Comparison of ENCODE assay signal across 24 cellular contexts in the genomic region with DNA sequence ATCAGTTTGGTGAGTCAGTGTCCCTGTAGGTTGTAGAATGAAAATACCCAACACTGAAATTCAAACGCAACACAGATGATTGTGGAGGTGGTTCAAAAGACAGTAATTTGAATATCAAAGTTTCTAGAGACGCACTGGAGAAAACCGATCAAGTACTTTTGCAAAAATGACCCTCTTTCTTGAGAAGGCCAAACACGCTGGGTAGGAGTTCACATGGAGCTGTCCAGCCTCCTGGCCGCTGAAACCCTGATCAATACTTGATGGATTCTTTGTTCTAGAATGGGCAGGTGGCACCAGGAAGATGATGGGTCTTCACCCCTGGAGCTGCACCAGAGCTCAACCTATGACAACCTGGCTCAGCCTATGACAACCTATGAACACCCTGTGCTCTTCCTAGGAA. TPM values are rescaled to one million over a fixed set of nuclear protein-coding genes. Genes with fewer than 3 reads are reported as not detected.
A peak's percentile ranks its signal among the peaks of the same experiment; 100 is the strongest.
DNase-seq lines count a peak whose midpoint lies in the region; ATAC-seq, FAIRE-seq and TF ChIP-seq lines count a peak whose summit lies in the region.
"Had no signal": no experiment of that assay in that cellular context is flagged by ENCODE, and none has a peak within 500 bp of the region (broad histone marks: within the 10 kb centered on the region; RNA-seq: fewer than 3 reads in every experiment).

No MANE protein-coding gene starts in this region.

- H3K9me3 Mint-ChIP-seq in activated CD4-positive, alpha-beta memory T cell treated with anti-CD3 and anti-CD28 coated beads for 36 hours, result peaks cover 6% of the 10 kb centered on the region
- peaks cover 0 to 12% (median 0%) of the 10 kb centered on the region in 11 donors for H3K9me3 Mint-ChIP-seq in naive thymus-derived CD4-positive, alpha-beta T cell
- peaks cover 9% of the 10 kb centered on the region for H3K9me3 Mint-ChIP-seq in HFFc6
- H3K9me3 Mint-ChIP-seq: CD8-positive, alpha-beta T cell had no signal

- BruUV-seq in HepG2 (replicated peaks; lab: Mats Ljungman, UMichigan), result no TSS peak

- no peaks in the 10 kb centered on the region for H3K79me2 ChIP-seq in HepG2 (ENCODE audit: insufficient read depth, low read length)

- FAIRE-seq in HepG2 (lab: Jason Lieb, UNC), result no peak
- FAIRE-seq: islet of Langerhans had no signal

- no peak overlapping the region for H3K4me2 ChIP-seq in HepG2 (ENCODE audit: low read depth, low read length)

- POLR2A ChIA-PET in HepG2 (lab: Yijun Ruan, JAX), result no interaction called here
- POLR2A ChIA-PET in activated CD4-positive, alpha-beta memory T cell treated with anti-CD3 and anti-CD28 coated beads for 36 hours (lab: Charles Lee), result no interaction called here
- POLR2A ChIA-PET in naive thymus-derived CD4-positive, alpha-beta T cell (lab: Charles Lee), result interaction anchor here (1.1 kb wide), 1 partner anchor 17 kb away, joined by 3 read pairs; no protein-coding TSS in a partner anchor

- H3K4me3 ChIP-seq in HepG2 (replicated peaks in 1 of 3; ENCODE audit: insufficient read depth in 1 of 3, low read depth in 2 of 3, low read length in 3 of 3) (no peak overlapping the region), right lobe of liver (no peak overlapping the region)
- H3K4me3 ChIP-seq in naive thymus-derived CD4-positive, alpha-beta T cell (ENCODE audit: low read length), result no peak overlapping the region
- H3K4me3 ChIP-seq: left ventricle myocardium inferior, tibial nerve had no signal

- no peak for DNase-seq in HepG2 (ENCODE audit: low spot score)
- DNase-seq in right lobe of liver, result no peak
- peak; percentile 38 for DNase-seq in activated CD4-positive, alpha-beta memory T cell treated with anti-CD3 and anti-CD28 coated beads for 36 hours
- DNase-seq in inferior parietal cortex (ENCODE audit: extremely low spot score), result peak; percentile 24
- no peak for DNase-seq in naive thymus-derived CD4-positive, alpha-beta T cell
- no peak for DNase-seq in NCI-H1105 treated with DMSO at 0.1 percent for 48 hours (lab: John Stamatoyannopoulos, UW)
- no peak for DNase-seq in HFFc6
- DNase-seq: BE2C; caudate nucleus; CD8-positive, alpha-beta T cell; cortex of kidney; effector memory CD4-positive, alpha-beta T cell; EL; erythroblast; H7; left ventricle myocardium inferior; NCI-H1694; RPMI8226; stimulated activated CD4-positive, alpha-beta T cell treated with anti-CD3 and anti-CD28 coated beads, Interleukin-4, amount 100 ng/mL, for 4 hours had no signal

- H3K9me3 ChIP-seq in HepG2 (ENCODE audit: low read length) (no peaks in the 10 kb centered on the region), right lobe of liver (no peaks in the 10 kb centered on the region)
- no peaks in the 10 kb centered on the region for H3K9me3 ChIP-seq in naive thymus-derived CD4-positive, alpha-beta T cell (ENCODE audit: control insufficient read depth in 2 of 3, low read length in 3 of 3)
- H3K9me3 ChIP-seq: BE2C had no signal

- CTCF ChIA-PET in HepG2 (lab: Yijun Ruan, JAX; ENCODE audit: low intra/inter-chr PET ratio, low total read pairs), result no interaction called here
- CTCF ChIA-PET in activated CD4-positive, alpha-beta memory T cell treated with anti-CD3 and anti-CD28 coated beads for 36 hours (lab: Charles Lee), result no interaction called here
- CTCF ChIA-PET in naive thymus-derived CD4-positive, alpha-beta T cell (lab: Charles Lee), result no interaction called here

- no peak for ATAC-seq in HepG2
- ATAC-seq in right lobe of liver, result no peak
- ATAC-seq in naive thymus-derived CD4-positive, alpha-beta T cell, result no peak
- no peak for ATAC-seq in HG03460 (IDR thresholded peaks at IDR 0.05; ENCODE audit: unreplicated experiment)
- ATAC-seq: activated CD4-positive, CD25-positive, alpha-beta regulatory T cell treated with anti-CD3 and anti-CD28 coated beads, Interleukin-2, amount 50 U/mL, for 24 hours; CD8-positive, alpha-beta T cell had no signal

- no peak for TF ChIP-seq POLR2A in HepG2 (IDR thresholded peaks at IDR 0.05; ENCODE audit: insufficient read depth in 1 of 2, low read depth in 2 of 2, low read length in 2 of 2)
- no peak for TF ChIP-seq POLR2A in right lobe of liver (IDR thresholded peaks at IDR 0.05)

- TF ChIP-seq RAD21 in HepG2 (CRISPR knock-in tag; IDR thresholded peaks at IDR 0.05), result no peak

- H3K4me1 Mint-ChIP-seq in activated CD4-positive, alpha-beta memory T cell treated with anti-CD3 and anti-CD28 coated beads for 36 hours (ENCODE audit: low read depth), result peaks cover 30% of the 10 kb centered on the region
- peaks cover 7 to 27% (median 19%) of the 10 kb centered on the region in 7 donors for H3K4me1 Mint-ChIP-seq in naive thymus-derived CD4-positive, alpha-beta T cell
- peaks cover 23% of the 10 kb centered on the region for H3K4me1 Mint-ChIP-seq in HFFc6 (ENCODE audit: low read depth)

- 41% methylated on average over 5 of the region's 5 CpGs for WGBS in HepG2 (ENCODE audit: low lambda C conversion rate)
- WGBS in right lobe of liver (ENCODE audit: insufficient coverage, low coverage, low lambda C conversion rate, missing lambda C conversion rate), result 64% methylated on average over 3 of the region's 5 CpGs

- H3K27me3 Mint-ChIP-seq in activated CD4-positive, alpha-beta memory T cell treated with anti-CD3 and anti-CD28 coated beads for 36 hours, result no peaks in the 10 kb centered on the region
- H3K27me3 Mint-ChIP-seq in naive thymus-derived CD4-positive, alpha-beta T cell, result no peaks in the 10 kb centered on the region
- peaks cover 15% of the 10 kb centered on the region for H3K27me3 Mint-ChIP-seq in HFFc6 (ENCODE audit: insufficient read depth)

- no peak overlapping the region for H3K27ac Mint-ChIP-seq in activated CD4-positive, alpha-beta memory T cell treated with anti-CD3 and anti-CD28 coated beads for 36 hours
- no peak overlapping the region for H3K27ac Mint-ChIP-seq in naive thymus-derived CD4-positive, alpha-beta T cell
- H3K27ac Mint-ChIP-seq in HFFc6, result no peak overlapping the region
- H3K27ac Mint-ChIP-seq: CD8-positive, alpha-beta T cell; T-helper 1 cell treated with Interleukin-12 subunit alpha and Interleukin-12 subunit beta and Interleukin-4 antibody, amounts not matched to agents 30 μg/mL and 1 μg/mL, for 36 hours had no signal

- in situ Hi-C loops in HepG2 (cut with HindIII; ENCODE audit: extremely low pct_ligation_motif_present, low pct_unique_long_range_greater_than_20kb), result no loop called here

- H2AFZ ChIP-seq in HepG2 (ENCODE audit: low read length), result no peak overlapping the region

- H3K36me3 Mint-ChIP-seq in activated CD4-positive, alpha-beta memory T cell treated with anti-CD3 and anti-CD28 coated beads for 36 hours, result no peaks in the 10 kb centered on the region
- peaks cover 0 to 14% (median 0%) of the 10 kb centered on the region in 5 donors for H3K36me3 Mint-ChIP-seq in naive thymus-derived CD4-positive, alpha-beta T cell
- peaks cover 8% of the 10 kb centered on the region; the same call in 1 of the 2 replicates for H3K36me3 Mint-ChIP-seq in HFFc6 (ENCODE audit: low read depth)
- H3K36me3 Mint-ChIP-seq: CD8-positive, alpha-beta T cell had no signal

- no peak overlapping the region for H3K4me3 Mint-ChIP-seq in activated CD4-positive, alpha-beta memory T cell treated with anti-CD3 and anti-CD28 coated beads for 36 hours
- H3K4me3 Mint-ChIP-seq in naive thymus-derived CD4-positive, alpha-beta T cell, result no peak overlapping the region
- H3K4me3 Mint-ChIP-seq in HFFc6, result no peak overlapping the region
- H3K4me3 Mint-ChIP-seq: CD8-positive, alpha-beta T cell; T-helper 1 cell treated with Interleukin-12 subunit alpha and Interleukin-12 subunit beta and Interleukin-4 antibody, amounts not matched to agents 30 μg/mL and 1 μg/mL, for 36 hours had no signal

- H3K9ac ChIP-seq in HepG2 (ENCODE audit: insufficient read depth, low read depth, low read length), result no peak overlapping the region

- intact Hi-C loops in HepG2 (cut with micrococcal nuclease; ENCODE audit: unreplicated experiment), result no loop called here
- intact Hi-C loops in right lobe of liver (cut with DNase I), result no loop called here
- intact Hi-C loops in activated CD4-positive, alpha-beta memory T cell treated with anti-CD3 and anti-CD28 coated beads for 36 hours (cut with micrococcal nuclease), result no loop called here
- intact Hi-C loops in naive thymus-derived CD4-positive, alpha-beta T cell (cut with micrococcal nuclease), result no loop called here

- TF ChIP-seq CTCF in HepG2 (CRISPR knock-in tag; IDR thresholded peaks at IDR 0.05) (no peak), right lobe of liver (IDR thresholded peaks at IDR 0.05) (no peak), HFFc6 (IDR thresholded peaks at IDR 0.05) (no peak)

- H4K20me1 ChIP-seq in HepG2 (ENCODE audit: insufficient read depth, low read length), result no peaks in the 10 kb centered on the region

- TF ChIP-seq EP300 in HepG2 (IDR thresholded peaks at IDR 0.05; ENCODE audit: low read depth in 2 of 2, low read length in 2 of 2) (no peak), HepG2 (CRISPR knock-in tag; IDR thresholded peaks at IDR 0.05; ENCODE audit: borderline replicate concordance) (no peak)

- peaks cover 8% of the 10 kb centered on the region for H3K4me1 ChIP-seq in HepG2 (ENCODE audit: insufficient read depth, low read length)
- no peaks in the 10 kb centered on the region for H3K4me1 ChIP-seq in right lobe of liver
- no peaks in the 10 kb centered on the region for H3K4me1 ChIP-seq in naive thymus-derived CD4-positive, alpha-beta T cell (ENCODE audit: control insufficient read depth in 2 of 2, insufficient read depth in 2 of 2, low read length in 2 of 2)

- peaks cover 5 to 31% of the 10 kb centered on the region in 2 experiments; a peak in 4 of 5 replicates for H3K27me3 ChIP-seq in HepG2 (ENCODE audit: control insufficient read depth in 1 of 2, insufficient read depth in 2 of 2, low read length in 2 of 2)
- H3K27me3 ChIP-seq in right lobe of liver, result no peaks in the 10 kb centered on the region
- H3K27me3 ChIP-seq in naive thymus-derived CD4-positive, alpha-beta T cell (ENCODE audit: control insufficient read depth in 2 of 2, insufficient read depth in 2 of 2, low read length in 2 of 2), result no peaks in the 10 kb centered on the region
- H3K27me3 ChIP-seq: BE2C, tibial nerve had no signal

- H3K27ac ChIP-seq in HepG2 (ENCODE audit: extremely low read length, insufficient read depth, low read length) (no peak overlapping the region), right lobe of liver (no peak overlapping the region)
- no peak overlapping the region for H3K27ac ChIP-seq in naive thymus-derived CD4-positive, alpha-beta T cell (ENCODE audit: low read depth, low read length)
- H3K27ac ChIP-seq: left ventricle myocardium inferior, tibial nerve had no signal

- no peaks in the 10 kb centered on the region for H3K36me3 ChIP-seq in HepG2 (replicated peaks in 1 of 2; ENCODE audit: control insufficient read depth in 1 of 2, insufficient read depth in 2 of 2, low read length in 2 of 2)
- H3K36me3 ChIP-seq in right lobe of liver, result no peaks in the 10 kb centered on the region
- no peaks in the 10 kb centered on the region for H3K36me3 ChIP-seq in naive thymus-derived CD4-positive, alpha-beta T cell (ENCODE audit: control insufficient read depth in 2 of 3, insufficient read depth in 3 of 3, low read length in 3 of 3)
- H3K36me3 ChIP-seq: BE2C, left ventricle myocardium inferior, tibial nerve had no signal

RNA-seq across cellular contexts. Expression of a gene that starts 39.7 kb away (rescaled TPM):
- total RNA-seq in HepG2 (2016; rRNA removed; fragmentation: Illumina TruSeq; extraction: Trizol) (73.1 and 79.8 TPM in 2 replicates), right lobe of liver (10 to 100 TPM; 23.3 to 44.9 (median 28.3) TPM)
- 177 and 237 TPM in 2 replicates for total RNA-seq in HepG2 (2016; cell fraction: cytosol; rRNA removed; fragmentation: Illumina TruSeq; extraction: Trizol; ENCODE audit: low read depth)
- 65.1 and 76.9 TPM in 2 replicates for total RNA-seq in HepG2 (2016; cell fraction: insoluble cytoplasmic fraction; rRNA removed; fragmentation: Illumina TruSeq; extraction: Trizol)
- 185 and 204 TPM in 2 replicates for total RNA-seq in HepG2 (2016; cell fraction: membrane; rRNA removed; fragmentation: Illumina TruSeq; extraction: Trizol)
- total RNA-seq in HepG2 (2016; cell fraction: nucleus; rRNA removed; fragmentation: Illumina TruSeq; extraction: Trizol), result 34.3 and 36.3 TPM in 2 replicates
- 27.3 and 35.4 TPM in 2 replicates for polyA plus RNA-seq in HepG2 (2011; rRNA removed)
- polyA plus RNA-seq in HepG2 (2011; cell fraction: cytosol; rRNA removed), result 41.8 and 45.9 TPM in 2 replicates
- 13.6 and 17.3 TPM in 2 replicates for polyA plus RNA-seq in HepG2 (2011; cell fraction: nucleus; rRNA removed)
- polyA plus RNA-seq in HepG2 (2012), result 40.6 and 43.1 TPM in 2 replicates
- 290 and 368 TPM in 2 replicates for polyA plus RNA-seq in HepG2 (2016; cell fraction: cytosol; fragmentation: Illumina TruSeq; extraction: Trizol; ENCODE audit: low read depth)
- polyA plus RNA-seq in HepG2 (2016; cell fraction: insoluble cytoplasmic fraction; fragmentation: Illumina TruSeq; extraction: Trizol; ENCODE audit: low read depth), result 92.1 and 108 TPM in 2 replicates
- 202 and 262 TPM in 2 replicates for polyA plus RNA-seq in HepG2 (2016; cell fraction: membrane; fragmentation: Illumina TruSeq; extraction: Trizol; ENCODE audit: low read depth)
- 52.7 and 59.5 TPM in 2 replicates for polyA plus RNA-seq in HepG2 (2016; cell fraction: nucleus; fragmentation: Illumina TruSeq; extraction: Trizol; ENCODE audit: insufficient read depth, low read depth)
- polyA minus RNA-seq in HepG2 (2011; rRNA and poly(A)+ RNA removed; ENCODE audit: low replicate concordance), result 12.1 and 13.1 TPM in 2 replicates
- polyA minus RNA-seq in HepG2 (2011; cell fraction: cytosol; rRNA and poly(A)+ RNA removed), result 14.9 and 15.7 TPM in 2 replicates
- polyA minus RNA-seq in HepG2 (2011; cell fraction: nucleus; rRNA and poly(A)+ RNA removed), result 29.1 and 31.0 TPM in 2 replicates
- 10 to 100 TPM; 50.7 to 52.9 TPM for total RNA-seq in activated CD4-positive, alpha-beta memory T cell treated with anti-CD3 and anti-CD28 coated beads for 36 hours
- 10 to 100 TPM; 42.5 to 80.9 (median 48.3) TPM for total RNA-seq in naive thymus-derived CD4-positive, alpha-beta T cell
- 100 to 1,000 TPM in 1 of 2 donors, 10 to 100 TPM in 1; 95.6 to 114 TPM for polyA plus RNA-seq in naive thymus-derived CD4-positive, alpha-beta T cell
- 10 to 100 TPM; 48.7 to 54.1 (median 51.5) TPM for total RNA-seq in HFFc6 (2021; fragmentation: NEBNext Ultra II Directional; extraction: Animal tissue kit (Norgen Biotek cat#: 25700))

Comparison
In these comparisons a context has a peak if more than half of its experiments do, and no peak if none do; other contexts are left out.
1. DNase-seq: peak in activated CD4-positive, alpha-beta memory T cell treated with anti-CD3 and anti-CD28 coated beads for 36 hours (single experiment) and inferior parietal cortex (single experiment); none in HepG2 (single experiment), right lobe of liver (0 of 3), naive thymus-derived CD4-positive, alpha-beta T cell (0 of 9), NCI-H1105 treated with DMSO at 0.1 percent for 48 hours (single experiment) and HFFc6 (single experiment).